Comparison of ENCODE assay signal across 21 cellular contexts in the genomic region with DNA sequence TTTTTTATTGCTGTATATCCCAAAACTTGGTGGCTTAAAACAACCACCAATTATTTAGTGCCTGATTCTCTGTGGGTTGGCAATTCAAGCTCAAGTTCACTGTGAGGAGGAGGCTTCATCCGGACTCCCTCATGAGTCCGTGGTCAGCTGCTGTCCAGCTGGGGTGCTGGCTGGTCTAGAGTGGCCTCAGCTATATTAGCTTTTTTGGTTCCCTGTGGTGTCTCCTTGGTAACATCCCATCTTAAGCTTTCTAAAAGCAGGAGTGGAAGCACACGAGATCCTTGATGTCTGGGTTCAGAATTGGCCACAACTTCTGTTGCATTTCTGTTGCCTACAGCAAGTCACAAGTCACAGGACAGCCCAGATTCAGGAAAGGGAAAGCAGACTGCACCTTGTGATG.
"Had no signal": no experiment of that assay in that cellular context is flagged by ENCODE, and none has a peak within 500 bp of the region (broad histone marks: within the 10 kb centered on the region; RNA-seq: fewer than 3 reads in every experiment).

No MANE protein-coding gene starts in this region.

- H3K4me2 ChIP-seq: KMS-11 had no signal

- H3K9ac ChIP-seq: KMS-11 had no signal

- H3K27ac ChIP-seq: KMS-11, SJCRH30 had no signal

- FAIRE-seq: K562 had no signal

- H3K4me3 ChIP-seq: K562, SJCRH30 had no signal

- H3K9me3 ChIP-seq: SJCRH30 had no signal

- DNase-seq: Kasumi-1, MM.1S, NCI-H1092 treated with DMSO at 0.1 percent for 48 hours, NCI-H1436, NCI-H187, NCI-H2029, NCI-H2081 treated with DMSO at 0.1 percent for 48 hours, NCI-H2171, NCI-H226, NCI-H446, NCI-H510A, NCI-H524 treated with DMSO at 0.1 percent for 48 hours, NCI-H69, NCI-H774, SHP77 treated with DMSO at 0.1 percent for 48 hours, SJCRH30 had no signal

- ATAC-seq: K562, Panc1, Right ventricle myocardium inferior, SK-N-SH treated with all-trans-retinoic acid at 6 μM for 48 hours had no signal

- H3K36me3 ChIP-seq: SJCRH30 had no signal

- H3K27me3 ChIP-seq: SJCRH30 had no signal
